Comparison of ENCODE assay signal across 7 cellular contexts in the genomic region with DNA sequence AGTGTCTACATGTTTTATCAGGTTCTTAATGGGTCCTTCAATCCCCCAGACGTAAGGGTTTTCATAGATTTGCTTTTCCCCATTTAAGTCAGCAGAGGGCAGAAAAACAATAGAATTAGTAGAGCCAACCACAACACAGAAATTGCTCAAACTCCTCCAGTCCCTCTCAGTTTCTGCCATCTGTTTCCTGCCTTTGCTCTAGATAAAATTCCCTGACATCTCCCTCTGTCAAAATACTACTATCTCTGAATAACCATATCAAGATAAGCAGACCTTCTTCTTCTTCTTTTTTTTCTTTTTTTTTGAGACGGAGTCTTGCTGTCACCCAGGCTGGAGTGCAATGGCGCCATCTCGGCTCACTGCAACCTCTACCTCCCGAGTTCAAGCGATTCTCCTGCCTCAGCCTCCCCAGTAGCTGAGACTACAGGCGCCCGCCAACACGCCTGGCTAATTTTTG. TPM values are rescaled to one million over a fixed set of nuclear protein-coding genes. Genes with fewer than 3 reads are reported as not detected.
DNase-seq lines count a peak whose midpoint lies in the region; ATAC-seq, FAIRE-seq and TF ChIP-seq lines count a peak whose summit lies in the region.
"Not testable (repeated sequence)": the region's sequence is repeated elsewhere in the genome, so short reads cannot be mapped to it uniquely, and the experiment has no call there.

No MANE protein-coding gene starts in this region.

- DNase-seq in D721Med (ENCODE audit: insufficient read length, low spot score); T-helper 17 cell: not testable (repeated sequence)
- peak; percentile 1 for DNase-seq in NCI-H2227 treated with DMSO at 0.1 percent for 48 hours (lab: John Stamatoyannopoulos, UW)
- DNase-seq in K562 (ENCODE audit: extremely low read depth in 1 of 4, low spot score in 3 of 4), result peak; percentile 53 to 65 (median 56)
- DNase-seq in globus pallidus (ENCODE audit: low spot score), result peak; percentile 10
- DNase-seq in naive thymus-derived CD4-positive, alpha-beta T cell, result peak in 6 of 9 donors; percentile 1 to 26 (median 12)

- H3K27me3 Mint-ChIP-seq in T-helper 17 cell, result peaks cover 25% of the 10 kb centered on the region
- H3K27me3 Mint-ChIP-seq in naive thymus-derived CD4-positive, alpha-beta T cell, result not testable (repeated sequence)

- H3K4me2 ChIP-seq in K562 (ENCODE audit: insufficient read depth, low read length), result not testable (repeated sequence)

- not testable (repeated sequence) for H3K4me3 ChIP-seq in HEK293 (ENCODE audit: low read depth, low read length); K562; naive thymus-derived CD4-positive, alpha-beta T cell (ENCODE audit: low read length)

- not testable (repeated sequence) for H3K36me3 ChIP-seq in HEK293 (ENCODE audit: control insufficient read depth in 2 of 2, insufficient read depth in 1 of 2, low read length in 2 of 2); K562 (ENCODE audit: control insufficient read depth, insufficient read depth, low read length); naive thymus-derived CD4-positive, alpha-beta T cell (ENCODE audit: control insufficient read depth in 2 of 3, insufficient read depth in 3 of 3, low read length in 3 of 3)

- H3K36me3 Mint-ChIP-seq in T-helper 17 cell (ENCODE audit: low read depth); naive thymus-derived CD4-positive, alpha-beta T cell: not testable (repeated sequence)

- H3K27ac ChIP-seq in HEK293 (ENCODE audit: extremely low read depth, low read depth, low read length); K562 (ENCODE audit: extremely low read depth, low read depth, low read length); naive thymus-derived CD4-positive, alpha-beta T cell (ENCODE audit: low read depth, low read length): not testable (repeated sequence)

- peak overlapping the region; percentile 75 for H3K4me3 Mint-ChIP-seq in T-helper 17 cell
- H3K4me3 Mint-ChIP-seq in naive thymus-derived CD4-positive, alpha-beta T cell, result peak overlapping the region in 8 of 10 donors; percentile 28 to 77 (median 46)

- H4K20me1 ChIP-seq in K562 (replicated peaks; ENCODE audit: control insufficient read depth, insufficient read depth, low read length), result not testable (repeated sequence)

- H3K9ac ChIP-seq in K562 (ENCODE audit: insufficient read depth in 1 of 2, low read depth in 2 of 2, low read length in 2 of 2), result not testable (repeated sequence)

- not testable (repeated sequence) for H2AFZ ChIP-seq in K562 (ENCODE audit: low read depth, low read length)

- H3K4me1 ChIP-seq in HEK293 (ENCODE audit: control insufficient read depth, insufficient read depth, low read length); K562 (replicated peaks in 1 of 2; ENCODE audit: control insufficient read depth in 2 of 2, insufficient read depth in 2 of 2, low read length in 2 of 2); naive thymus-derived CD4-positive, alpha-beta T cell (ENCODE audit: control insufficient read depth in 2 of 2, insufficient read depth in 2 of 2, low read length in 2 of 2): not testable (repeated sequence)

- not testable (repeated sequence) for H3K4me1 Mint-ChIP-seq in T-helper 17 cell; naive thymus-derived CD4-positive, alpha-beta T cell

- TF ChIP-seq CTCF in D721Med (IDR thresholded peaks at IDR 0.05; ENCODE audit: insufficient read depth, missing control alignments), result peak; percentile 47
- 0 out of 2 replicates have a peak, but pooled peaks have one; percentile 12 for TF ChIP-seq CTCF in HEK293 (tag by site-specific recombination; IDR thresholded peaks at IDR 0.05)
- peak; percentile 39 to 65 (median 40); a peak in 4 of 6 replicates for TF ChIP-seq CTCF in K562 (IDR thresholded peaks at IDR 0.05 in 2 of 3, conservative IDR thresholded peaks at IDR 0.05 in 1 of 3; ENCODE audit: insufficient read depth in 2 of 3, low read depth in 1 of 3, low read length in 3 of 3)

- peak; percentile 76 to 79 for TF ChIP-seq RAD21 in K562 (CRISPR knock-in tag; conservative IDR thresholded peaks at IDR 0.05 in 1 of 2, IDR thresholded peaks at IDR 0.05 in 1 of 2)

- peak; percentile 87 for TF ChIP-seq EP300 in K562 (IDR thresholded peaks at IDR 0.05; ENCODE audit: low read length)

- not testable (repeated sequence) for H3K79me2 ChIP-seq in K562 (ENCODE audit: control insufficient read depth, insufficient read depth, low read length)

- FAIRE-seq in D721Med (lab: Jason Lieb, UNC), result not testable (repeated sequence)
- peak; percentile 58 for FAIRE-seq in K562 (lab: Jason Lieb, UNC)

- H3K27ac Mint-ChIP-seq in T-helper 17 cell; naive thymus-derived CD4-positive, alpha-beta T cell: not testable (repeated sequence)

- POLR2A ChIA-PET in HEK293 (lab: Yijun Ruan, JAX); K562 (lab: Yijun Ruan, JAX); naive thymus-derived CD4-positive, alpha-beta T cell (lab: Charles Lee): not testable (repeated sequence)

- H3K9me1 ChIP-seq in K562 (ENCODE audit: control insufficient read depth, insufficient read depth, low read length), result not testable (repeated sequence)

- CTCF ChIA-PET in HEK293 (lab: Yijun Ruan, JAX) (interaction anchor here (1.0 to 4.6 kb wide), 2 partner anchors 127 to 130 kb away, joined by 3 to 62 read pairs; no protein-coding TSS in a partner anchor), K562 (lab: Yijun Ruan, JAX; ENCODE audit: low intra/inter-chr PET ratio) (interaction anchor here (0.7 to 1.2 kb wide), 2 partner anchors 39 to 129 kb away, joined by 3 to 6 read pairs; no protein-coding TSS in a partner anchor)
- CTCF ChIA-PET in naive thymus-derived CD4-positive, alpha-beta T cell (lab: Charles Lee), result not testable (repeated sequence)

- not testable (repeated sequence) for H3K27me3 ChIP-seq in K562 (ENCODE audit: control insufficient read depth in 2 of 2, insufficient read depth in 2 of 2, low read length in 2 of 2); naive thymus-derived CD4-positive, alpha-beta T cell (ENCODE audit: control insufficient read depth in 2 of 2, insufficient read depth in 2 of 2, low read length in 2 of 2)

- H3K9me3 ChIP-seq in HEK293 (ENCODE audit: control insufficient read depth, insufficient read depth, low read depth, low read length); T-helper 17 cell (ENCODE audit: control insufficient read depth, low read length, poor library complexity, severe bottlenecking); K562 (replicated peaks; ENCODE audit: control insufficient read depth, insufficient read depth, low read depth, low read length); naive thymus-derived CD4-positive, alpha-beta T cell (ENCODE audit: control insufficient read depth in 2 of 3, low read length in 3 of 3): not testable (repeated sequence)

- WGBS in K562 (ENCODE audit: insufficient coverage, low coverage, missing lambda C conversion rate), result 0% methylated on average over 6 of the region's 9 CpGs

- ATAC-seq in T-helper 17 cell, result peak; percentile 35
- peak; percentile 80 for ATAC-seq in K562
- ATAC-seq in naive thymus-derived CD4-positive, alpha-beta T cell, result peak; percentile 66

- not testable (repeated sequence) for H3K9me3 Mint-ChIP-seq in naive thymus-derived CD4-positive, alpha-beta T cell

- in situ Hi-C loops in K562 (cut with MboI), result not testable (repeated sequence)

- intact Hi-C loops in K562 (cut with micrococcal nuclease), result loop anchor here (1.0 kb wide), 1 partner anchor 130 kb away; no protein-coding TSS in a partner anchor
- intact Hi-C loops in naive thymus-derived CD4-positive, alpha-beta T cell (cut with micrococcal nuclease), result loop anchor here in 1 of 2 donors (1.0 kb wide), 1 partner anchor 130 kb away; no protein-coding TSS in a partner anchor

- not testable (repeated sequence) for BruUV-seq in K562 (replicated peaks; lab: Mats Ljungman, UMichigan)

- not testable (repeated sequence) for TF ChIP-seq POLR2A in K562 (conservative IDR thresholded peaks at IDR 0.05)

RNA-seq across cellular contexts. Expression of a gene that starts 11.8 kb away (rescaled TPM):
- total RNA-seq in T-helper 17 cell, result not detected
- not detected in 2 replicates for total RNA-seq in K562 (2011; cell fraction: chromatin; rRNA removed; ENCODE audit: low replicate concordance)
- total RNA-seq in K562 (2011; cell fraction: nucleolus; rRNA removed), result not detected in 2 replicates
- total RNA-seq in K562 (2011; cell fraction: nucleoplasm; rRNA removed), result not detected in 2 replicates
- not detected in 2 replicates for total RNA-seq in K562 (2014; rRNA removed)
- total RNA-seq in K562 (2014; rRNA removed; fragmentation: Illumina TruSeq; extraction: Trizol), result not detected in 2 replicates
- total RNA-seq in K562 (2015; rRNA removed; fragmentation: Illumina TruSeq; extraction: Trizol), result not detected in 2 replicates
- total RNA-seq in K562 (2021), result not detected in 2 replicates
- not detected in 2 replicates for polyA plus RNA-seq in K562 (2011; rRNA removed)
- polyA plus RNA-seq in K562 (2011; cell fraction: cytosol; rRNA removed), result not detected in 2 replicates
- polyA plus RNA-seq in K562 (2011; cell fraction: nucleus; rRNA removed), result not detected in 2 replicates
- polyA plus RNA-seq in K562 (2012), result not detected in 2 replicates
- not detected in 2 replicates for polyA plus RNA-seq in K562 (2014; fragmentation: Illumina TruSeq; extraction: Trizol)
- polyA plus RNA-seq in K562 (2014; fragmentation: Nextera tagmentation; extraction: Ambion mirVana), result not detected
- not detected in 2 replicates for polyA plus RNA-seq in K562 (2014; rRNA removed)
- not detected in 2 replicates for polyA minus RNA-seq in K562 (2011; rRNA and poly(A)+ RNA removed)
- not detected in 2 replicates for polyA minus RNA-seq in K562 (2011; cell fraction: cytosol; rRNA and poly(A)+ RNA removed)
- not detected in 2 replicates for polyA minus RNA-seq in K562 (2011; cell fraction: nucleus; rRNA and poly(A)+ RNA removed)
- total RNA-seq in naive thymus-derived CD4-positive, alpha-beta T cell, result not detected
- polyA plus RNA-seq in naive thymus-derived CD4-positive, alpha-beta T cell, result not detected

RNA-seq across cellular contexts. Expression of a gene that starts 18.1 kb away (rescaled TPM):
- total RNA-seq in T-helper 17 cell (not detected), K562 (2014; rRNA removed) (not detected in 2 replicates), K562 (2014; rRNA removed; fragmentation: Illumina TruSeq; extraction: Trizol) (not detected in 2 replicates), K562 (2015; rRNA removed; fragmentation: Illumina TruSeq; extraction: Trizol) (not detected in 2 replicates), K562 (2021) (not detected in 2 replicates)
- total RNA-seq in K562 (2011; cell fraction: chromatin; rRNA removed; ENCODE audit: low replicate concordance), result not detected in 2 replicates
- not detected in 2 replicates for total RNA-seq in K562 (2011; cell fraction: nucleolus; rRNA removed)
- total RNA-seq in K562 (2011; cell fraction: nucleoplasm; rRNA removed), result not detected in 2 replicates
- polyA plus RNA-seq in K562 (2011; rRNA removed) (0.05 TPM in 1 of 2 replicates, not detected in the other), K562 (2014; fragmentation: Illumina TruSeq; extraction: Trizol) (not detected in 2 replicates), K562 (2014; fragmentation: Nextera tagmentation; extraction: Ambion mirVana) (not detected), K562 (2014; rRNA removed) (not detected in 2 replicates)
- polyA plus RNA-seq in K562 (2011; cell fraction: cytosol; rRNA removed), result not detected in 2 replicates
- polyA plus RNA-seq in K562 (2011; cell fraction: nucleus; rRNA removed), result not detected in 2 replicates
- not detected in 2 replicates for polyA plus RNA-seq in K562 (2012)
- polyA minus RNA-seq in K562 (2011; rRNA and poly(A)+ RNA removed), result not detected in 2 replicates
- not detected in 2 replicates for polyA minus RNA-seq in K562 (2011; cell fraction: cytosol; rRNA and poly(A)+ RNA removed)
- polyA minus RNA-seq in K562 (2011; cell fraction: nucleus; rRNA and poly(A)+ RNA removed), result not detected in 2 replicates
- total RNA-seq in naive thymus-derived CD4-positive, alpha-beta T cell, result not detected
- not detected for polyA plus RNA-seq in naive thymus-derived CD4-positive, alpha-beta T cell

RNA-seq across cellular contexts. Expression of a gene that starts 33.8 kb away (rescaled TPM):
- total RNA-seq in T-helper 17 cell, result not detected
- not detected in 2 replicates for total RNA-seq in K562 (2011; cell fraction: chromatin; rRNA removed; ENCODE audit: low replicate concordance)
- total RNA-seq in K562 (2011; cell fraction: nucleolus; rRNA removed), result not detected in 2 replicates
- total RNA-seq in K562 (2011; cell fraction: nucleoplasm; rRNA removed), result not detected in 2 replicates
- total RNA-seq in K562 (2014; rRNA removed), result not detected in 2 replicates
- not detected in 2 replicates for total RNA-seq in K562 (2014; rRNA removed; fragmentation: Illumina TruSeq; extraction: Trizol)
- total RNA-seq in K562 (2015; rRNA removed; fragmentation: Illumina TruSeq; extraction: Trizol), result not detected in 2 replicates
- not detected in 2 replicates for total RNA-seq in K562 (2021)
- polyA plus RNA-seq in K562 (2011; rRNA removed), result not detected in 2 replicates
- polyA plus RNA-seq in K562 (2011; cell fraction: cytosol; rRNA removed), result not detected in 2 replicates
- polyA plus RNA-seq in K562 (2011; cell fraction: nucleus; rRNA removed), result not detected in 2 replicates
- polyA plus RNA-seq in K562 (2012), result not detected in 2 replicates
- polyA plus RNA-seq in K562 (2014; fragmentation: Illumina TruSeq; extraction: Trizol), result not detected in 2 replicates
- not detected for polyA plus RNA-seq in K562 (2014; fragmentation: Nextera tagmentation; extraction: Ambion mirVana)
- polyA plus RNA-seq in K562 (2014; rRNA removed), result not detected in 2 replicates
- not detected in 2 replicates for polyA minus RNA-seq in K562 (2011; rRNA and poly(A)+ RNA removed)
- polyA minus RNA-seq in K562 (2011; cell fraction: cytosol; rRNA and poly(A)+ RNA removed), result not detected in 2 replicates
- polyA minus RNA-seq in K562 (2011; cell fraction: nucleus; rRNA and poly(A)+ RNA removed), result not detected in 2 replicates
- not detected for total RNA-seq in naive thymus-derived CD4-positive, alpha-beta T cell
- polyA plus RNA-seq in naive thymus-derived CD4-positive, alpha-beta T cell, result not detected
